8 cellular contexts compared by ENCODE assay signal in the genomic region with DNA sequence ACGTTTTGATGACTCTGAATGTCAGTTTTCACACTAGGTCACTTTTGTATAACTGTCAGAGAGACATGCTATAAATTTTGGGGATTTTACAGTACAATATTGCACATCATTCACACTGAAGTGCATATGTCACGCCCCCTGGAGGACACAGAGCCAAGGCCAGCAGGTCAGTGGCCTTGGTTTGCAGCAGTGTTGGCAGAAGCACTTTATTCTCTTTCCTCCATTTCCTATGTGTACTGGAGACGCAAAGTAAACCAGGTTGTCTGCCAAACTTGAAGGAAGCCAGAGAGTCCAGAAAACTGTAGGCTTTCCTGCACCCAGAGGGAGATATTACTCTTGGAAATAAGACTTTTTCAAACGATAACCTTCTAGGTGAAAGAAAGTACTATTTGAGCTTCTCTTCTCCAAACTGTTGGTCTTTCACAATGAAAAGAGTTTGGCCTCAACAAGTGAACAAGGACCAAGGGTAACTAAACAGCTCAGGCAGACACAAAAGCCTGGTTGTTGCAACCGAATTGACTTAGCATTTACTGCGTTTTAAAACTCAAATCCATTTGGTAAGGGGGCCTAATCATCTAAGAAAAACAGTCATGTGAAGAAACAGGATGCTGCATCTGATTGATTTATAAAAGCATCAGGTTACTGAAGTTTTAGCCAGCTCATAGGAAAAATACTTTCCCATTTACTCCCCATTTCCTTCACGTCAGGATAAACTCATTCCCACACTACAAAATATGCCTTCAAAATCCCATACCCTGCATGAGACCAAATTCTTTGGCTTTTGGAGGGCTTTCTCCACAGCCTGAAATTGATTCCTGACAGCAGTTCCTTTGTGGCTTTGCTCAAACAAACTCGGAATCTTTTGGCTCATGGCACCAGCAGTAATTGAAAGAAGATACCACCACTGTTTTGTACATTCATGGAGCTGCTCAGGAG.
DNase-seq lines count a peak whose midpoint lies in the region; ATAC-seq and TF ChIP-seq lines count a peak whose summit lies in the region.

No MANE protein-coding gene starts in this region.

- peaks cover 50% of the 10 kb centered on the region for H3K4me1 Mint-ChIP-seq in HFFc6 (ENCODE audit: low read depth)
- no peaks in the 10 kb centered on the region for H3K4me1 Mint-ChIP-seq in stimulated activated memory B cell treated with anti-CD40 and anti-IgM and Interleukin-4, amounts not matched to agents 10 μg/mL and 1 μg/mL and 100 μg/mL, for 72 hours

- DNase-seq in AG10803 (ENCODE audit: low read depth) (peak; percentile 80), HFFc6 (no peak), UCSD-AML1 (lab: John Stamatoyannopoulos, UW; ENCODE audit: unreplicated experiment) (peak; percentile 11), kidney epithelial cell (ENCODE audit: low read depth) (no peak), NCI-H345 (lab: John Stamatoyannopoulos, UW) (no peak)

- H3K4me3 ChIP-seq in AG10803 (ENCODE audit: low read length) (no peak overlapping the region), kidney epithelial cell (ENCODE audit: low read depth, low read length) (no peak overlapping the region)

- H3K27ac Mint-ChIP-seq in HFFc6, result peak overlapping the region; percentile 57
- no peak overlapping the region for H3K27ac Mint-ChIP-seq in stimulated activated memory B cell treated with anti-CD40 and anti-IgM and Interleukin-4, amounts not matched to agents 10 μg/mL and 1 μg/mL and 100 μg/mL, for 72 hours

- no peaks in the 10 kb centered on the region for H3K27me3 ChIP-seq in kidney epithelial cell (ENCODE audit: control insufficient read depth, insufficient read depth, low read length)

- no peaks in the 10 kb centered on the region for H3K36me3 Mint-ChIP-seq in HFFc6 (ENCODE audit: low read depth)
- H3K36me3 Mint-ChIP-seq in stimulated activated memory B cell treated with anti-CD40 and anti-IgM and Interleukin-4, amounts not matched to agents 10 μg/mL and 1 μg/mL and 100 μg/mL, for 72 hours, result no peaks in the 10 kb centered on the region

- ATAC-seq in HG02623 (IDR thresholded peaks at IDR 0.05; ENCODE audit: unreplicated experiment), result no peak
- no peak for ATAC-seq in HG03460 (IDR thresholded peaks at IDR 0.05; ENCODE audit: unreplicated experiment)
- no peak for ATAC-seq in stimulated activated memory B cell treated with anti-CD40 and anti-IgM and Interleukin-4, amounts not matched to agents 10 μg/mL and 1 μg/mL and 100 μg/mL, for 72 hours

- peak overlapping the region; percentile 42 for H3K4me3 Mint-ChIP-seq in HFFc6
- no peak overlapping the region for H3K4me3 Mint-ChIP-seq in stimulated activated memory B cell treated with anti-CD40 and anti-IgM and Interleukin-4, amounts not matched to agents 10 μg/mL and 1 μg/mL and 100 μg/mL, for 72 hours

- H3K36me3 ChIP-seq in kidney epithelial cell (ENCODE audit: control insufficient read depth, insufficient read depth, low read length), result no peaks in the 10 kb centered on the region

- TF ChIP-seq CTCF in AG10803 (conservative IDR thresholded peaks at IDR 0.05; ENCODE audit: low read length) (0 out of 2 replicates have a peak, but pooled peaks have one; percentile 27), HFFc6 (IDR thresholded peaks at IDR 0.05) (peak; percentile 71), kidney epithelial cell (IDR thresholded peaks at IDR 0.05; ENCODE audit: insufficient read depth, low read length, poor library complexity, severe bottlenecking) (peak; percentile 25)

- H3K9me3 Mint-ChIP-seq in HFFc6, result no peaks in the 10 kb centered on the region
- H3K9me3 Mint-ChIP-seq in stimulated activated memory B cell treated with anti-CD40 and anti-IgM and Interleukin-4, amounts not matched to agents 10 μg/mL and 1 μg/mL and 100 μg/mL, for 72 hours, result no peaks in the 10 kb centered on the region

- H3K27me3 Mint-ChIP-seq in HFFc6 (ENCODE audit: insufficient read depth), result no peaks in the 10 kb centered on the region; the same call in 1 of the 2 replicates
- no peaks in the 10 kb centered on the region for H3K27me3 Mint-ChIP-seq in stimulated activated memory B cell treated with anti-CD40 and anti-IgM and Interleukin-4, amounts not matched to agents 10 μg/mL and 1 μg/mL and 100 μg/mL, for 72 hours

Comparison
In these comparisons a context has a peak if more than half of its experiments do, and no peak if none do; other contexts are left out.
1. DNase-seq: peak in AG10803 (single experiment) and UCSD-AML1 (single experiment); none in HFFc6 (single experiment), kidney epithelial cell (single experiment) and NCI-H345 (single experiment).
2. Peak in every context shown above with its lines, with median percentiles within 50 percentile points of each other: CTCF ChIP-seq.